Comparison of ENCODE assay signal across 21 cellular contexts in the genomic region with DNA sequence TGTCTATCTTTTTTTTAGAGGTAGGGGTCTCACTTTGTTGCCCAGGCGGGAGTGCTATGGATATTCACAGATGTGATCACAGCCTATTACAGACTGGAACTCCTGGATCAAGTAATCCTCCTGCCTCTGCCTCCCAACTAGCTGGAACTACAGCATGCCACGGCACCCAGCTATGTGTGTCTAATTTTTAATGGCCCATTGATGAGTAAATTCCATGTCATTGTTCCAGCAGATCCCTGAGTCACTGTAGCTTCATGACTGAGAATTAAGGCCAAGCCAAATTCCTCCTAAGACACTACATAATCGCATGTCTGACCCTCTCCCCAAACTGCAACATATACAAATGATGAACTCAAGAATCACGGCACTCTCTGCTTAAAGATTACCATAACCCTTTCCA.
A peak's percentile ranks its signal among the peaks of the same experiment; 100 is the strongest.
DNase-seq lines count a peak whose midpoint lies in the region; ATAC-seq, FAIRE-seq and TF ChIP-seq lines count a peak whose summit lies in the region.
"Had no signal": no experiment of that assay in that cellular context is flagged by ENCODE, and none has a peak within 500 bp of the region (broad histone marks: within the 10 kb centered on the region; RNA-seq: fewer than 3 reads in every experiment).

No MANE protein-coding gene starts in this region.

- no peaks in the 10 kb centered on the region for H4K20me1 ChIP-seq in SK-N-SH (ENCODE audit: insufficient read depth)

- H3K4me2 ChIP-seq in SK-N-SH: no peak overlapping the region

- no peaks in the 10 kb centered on the region for H3F3A ChIP-seq in SK-N-SH (replicated peaks; ENCODE audit: insufficient read depth)

- WGBS in SK-N-SH (ENCODE audit: low lambda C conversion rate): 63% methylated on average over 4 of the region's 4 CpGs

- H3K9me3 ChIP-seq in SK-N-SH: 0 out of 2 replicates have a peak, but pooled peaks cover 2% of the 10 kb centered on the region

- CTCF ChIA-PET in SK-N-SH (lab: Yijun Ruan, JAX): no interaction called here

- H3K9ac ChIP-seq in SK-N-SH: no peak overlapping the region

- intact Hi-C loops in head of caudate nucleus (cut with DNase I): no loop called here

- peaks cover 2 to 3% of the 10 kb centered on the region in 2 experiments; a peak in 2 of 4 replicates for H3K4me1 ChIP-seq in SK-N-SH (ENCODE audit: control insufficient read depth in 1 of 2, insufficient read depth in 2 of 2, low read depth in 1 of 2, low read length in 1 of 2)

- no peak overlapping the region for H3K27ac ChIP-seq in SK-N-SH (ENCODE audit: low read depth in 2 of 2, low read length in 1 of 2)
- H3K27ac ChIP-seq: 22Rv1 had no signal

- POLR2A ChIA-PET in SK-N-SH (lab: Yijun Ruan, JAX): no interaction called here

- H3K4me3 ChIP-seq in SK-N-SH (ENCODE audit: low read depth in 2 of 2, low read length in 1 of 2): no peak overlapping the region
- H3K4me3 ChIP-seq in epithelial cell of proximal tubule (ENCODE audit: low read depth, low read length): no peak overlapping the region

- H2AFZ ChIP-seq in SK-N-SH (ENCODE audit: low read depth): no peak overlapping the region

- TF ChIP-seq EP300 in SK-N-SH (IDR thresholded peaks at IDR 0.05; ENCODE audit: borderline replicate concordance in 1 of 2, low read depth in 1 of 2, low read length in 1 of 2): no peak

- TF ChIP-seq RAD21 in SK-N-SH (IDR thresholded peaks at IDR 0.05; ENCODE audit: low read length): no peak

- no peak for ATAC-seq in SK-N-SH treated with all-trans-retinoic acid at 6 μM for 48 hours
- no peak for ATAC-seq in GM18502 (IDR thresholded peaks at IDR 0.05; ENCODE audit: poor library complexity, unreplicated experiment)
- ATAC-seq: effector memory CD8-positive, alpha-beta T cell; naive thymus-derived CD8-positive, alpha-beta T cell; stimulated activated naive CD8-positive, alpha-beta T cell treated with anti-CD3 and anti-CD28 coated beads, Interleukin-15, Interleukin-2, amounts not matched to agents 100 U/mL and 50 U/mL, for 24 hours had no signal

- no peak for TF ChIP-seq CTCF in SK-N-SH (IDR thresholded peaks at IDR 0.05)
- no peak for TF ChIP-seq CTCF in epithelial cell of proximal tubule (conservative IDR thresholded peaks at IDR 0.05; ENCODE audit: low read depth, low read length)

- no peaks in the 10 kb centered on the region for H3K27me3 ChIP-seq in SK-N-SH (ENCODE audit: insufficient read depth)

- no peaks in the 10 kb centered on the region for H3K36me3 ChIP-seq in SK-N-SH (replicated peaks in 1 of 2; ENCODE audit: control insufficient read depth in 1 of 2, insufficient read depth in 2 of 2, low read length in 1 of 2)

- H3K79me2 ChIP-seq in SK-N-SH (ENCODE audit: insufficient read depth): no peaks in the 10 kb centered on the region

- DNase-seq in SK-N-SH (no peak), RCC 7860 (ENCODE audit: low spot score) (peak; percentile 77), epithelial cell of proximal tubule (ENCODE audit: low read depth) (peak; percentile 42), SKM-1 (lab: John Stamatoyannopoulos, UW; ENCODE audit: unreplicated experiment) (no peak), head of caudate nucleus (no peak), ureter (ENCODE audit: low spot score) (no peak)
- DNase-seq: activated naive CD8-positive, alpha-beta T cell treated with anti-CD3 and anti-CD28 coated beads for 36 hours; activated T-cell treated with anti-CD3 and anti-CD28 coated beads, Interleukin-2, amount 50 U/mL, for 48 hours; CD8-positive, alpha-beta memory T cell; effector memory CD8-positive, alpha-beta T cell; H9; immature natural killer cell; naive thymus-derived CD8-positive, alpha-beta T cell; NCI-H1694 treated with DMSO at 0.1 percent for 48 hours; NCI-H446; stimulated activated naive CD8-positive, alpha-beta T cell treated with anti-CD3 and anti-CD28 coated beads, Interleukin-15, Interleukin-2, amounts not matched to agents 100 U/mL and 50 U/mL, for 24 hours; trophoblast cell had no signal

- FAIRE-seq in RCC 7860 (lab: Jason Lieb, UNC): peak; percentile 86
- FAIRE-seq: HTR-8/SVneo had no signal

- no peaks in the 10 kb centered on the region for H3K9me2 ChIP-seq in SK-N-SH

TF ChIP-seq in SK-N-SH, 30 proteins besides CTCF, POLR2A, EP300 and RAD21:
- no peak for TF ChIP-seq ELF1 (IDR thresholded peaks at IDR 0.05)
- no peak for TF ChIP-seq SIN3A (IDR thresholded peaks at IDR 0.05; ENCODE audit: borderline replicate concordance, low read depth, low read length)
- TF ChIP-seq FOSL2 (IDR thresholded peaks at IDR 0.05; ENCODE audit: borderline replicate concordance, low read depth): peak; percentile 15; the same call in 1 of the 2 replicates
- no peak for TF ChIP-seq YY1 (IDR thresholded peaks at IDR 0.05; ENCODE audit: low read depth)
- TF ChIP-seq GATA2 (CRISPR knock-in tag; IDR thresholded peaks at IDR 0.05): no peak

TF ChIP-seq in SK-N-SH treated with all-trans-retinoic acid at 6 μM for 48 hours, 23 proteins besides CTCF, POLR2A, EP300 and RAD21 (continues in another document):
- no peak for TF ChIP-seq TCF4 (CRISPR knock-in tag; IDR thresholded peaks at IDR 0.05; ENCODE audit: borderline replicate concordance)
- TF ChIP-seq ZFP3 (CRISPR knock-in tag; IDR thresholded peaks at IDR 0.05): no peak
- TF ChIP-seq, protein P1, sequence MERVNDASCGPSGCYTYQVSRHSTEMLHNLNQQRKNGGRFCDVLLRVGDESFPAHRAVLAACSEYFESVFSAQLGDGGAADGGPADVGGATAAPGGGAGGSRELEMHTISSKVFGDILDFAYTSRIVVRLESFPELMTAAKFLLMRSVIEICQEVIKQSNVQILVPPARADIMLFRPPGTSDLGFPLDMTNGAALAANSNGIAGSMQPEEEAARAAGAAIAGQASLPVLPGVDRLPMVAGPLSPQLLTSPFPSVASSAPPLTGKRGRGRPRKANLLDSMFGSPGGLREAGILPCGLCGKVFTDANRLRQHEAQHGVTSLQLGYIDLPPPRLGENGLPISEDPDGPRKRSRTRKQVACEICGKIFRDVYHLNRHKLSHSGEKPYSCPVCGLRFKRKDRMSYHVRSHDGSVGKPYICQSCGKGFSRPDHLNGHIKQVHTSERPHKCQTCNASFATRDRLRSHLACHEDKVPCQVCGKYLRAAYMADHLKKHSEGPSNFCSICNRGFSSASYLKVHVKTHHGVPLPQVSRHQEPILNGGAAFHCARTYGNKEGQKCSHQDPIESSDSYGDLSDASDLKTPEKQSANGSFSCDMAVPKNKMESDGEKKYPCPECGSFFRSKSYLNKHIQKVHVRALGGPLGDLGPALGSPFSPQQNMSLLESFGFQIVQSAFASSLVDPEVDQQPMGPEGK (CRISPR knock-in tag; IDR thresholded peaks at IDR 0.05; ENCODE audit: borderline replicate concordance): no peak
- TF ChIP-seq BACH2 (CRISPR knock-in tag; IDR thresholded peaks at IDR 0.05; ENCODE audit: borderline replicate concordance): no peak
- TF ChIP-seq GLIS3 (CRISPR knock-in tag; IDR thresholded peaks at IDR 0.05): no peak
- TF ChIP-seq, protein P2, sequence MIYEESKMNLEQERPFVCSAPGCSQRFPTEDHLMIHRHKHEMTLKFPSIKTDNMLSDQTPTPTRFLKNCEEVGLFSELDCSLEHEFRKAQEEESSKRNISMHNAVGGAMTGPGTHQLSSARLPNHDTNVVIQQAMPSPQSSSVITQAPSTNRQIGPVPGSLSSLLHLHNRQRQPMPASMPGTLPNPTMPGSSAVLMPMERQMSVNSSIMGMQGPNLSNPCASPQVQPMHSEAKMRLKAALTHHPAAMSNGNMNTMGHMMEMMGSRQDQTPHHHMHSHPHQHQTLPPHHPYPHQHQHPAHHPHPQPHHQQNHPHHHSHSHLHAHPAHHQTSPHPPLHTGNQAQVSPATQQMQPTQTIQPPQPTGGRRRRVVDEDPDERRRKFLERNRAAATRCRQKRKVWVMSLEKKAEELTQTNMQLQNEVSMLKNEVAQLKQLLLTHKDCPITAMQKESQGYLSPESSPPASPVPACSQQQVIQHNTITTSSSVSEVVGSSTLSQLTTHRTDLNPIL (CRISPR knock-in tag; IDR thresholded peaks at IDR 0.05; ENCODE audit: low read depth): no peak
- TF ChIP-seq ZNF565 (CRISPR knock-in tag; conservative IDR thresholded peaks at IDR 0.05; ENCODE audit: low read depth): no peak
- TF ChIP-seq TOX (CRISPR knock-in tag; IDR thresholded peaks at IDR 0.05; ENCODE audit: borderline replicate concordance): no peak
- TF ChIP-seq ISL1 (CRISPR knock-in tag; IDR thresholded peaks at IDR 0.05): no peak
- TF ChIP-seq, protein P3, sequence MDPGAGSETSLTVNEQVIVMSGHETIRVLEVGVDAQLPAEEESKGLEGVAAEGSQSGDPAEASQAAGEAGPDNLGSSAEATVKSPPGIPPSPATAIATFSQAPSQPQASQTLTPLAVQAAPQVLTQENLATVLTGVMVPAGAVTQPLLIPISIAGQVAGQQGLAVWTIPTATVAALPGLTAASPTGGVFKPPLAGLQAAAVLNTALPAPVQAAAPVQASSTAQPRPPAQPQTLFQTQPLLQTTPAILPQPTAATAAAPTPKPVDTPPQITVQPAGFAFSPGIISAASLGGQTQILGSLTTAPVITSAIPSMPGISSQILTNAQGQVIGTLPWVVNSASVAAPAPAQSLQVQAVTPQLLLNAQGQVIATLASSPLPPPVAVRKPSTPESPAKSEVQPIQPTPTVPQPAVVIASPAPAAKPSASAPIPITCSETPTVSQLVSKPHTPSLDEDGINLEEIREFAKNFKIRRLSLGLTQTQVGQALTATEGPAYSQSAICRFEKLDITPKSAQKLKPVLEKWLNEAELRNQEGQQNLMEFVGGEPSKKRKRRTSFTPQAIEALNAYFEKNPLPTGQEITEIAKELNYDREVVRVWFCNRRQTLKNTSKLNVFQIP (CRISPR knock-in tag; IDR thresholded peaks at IDR 0.05; ENCODE audit: borderline replicate concordance, low read depth): no peak
- TF ChIP-seq CSDC2 (CRISPR knock-in tag; IDR thresholded peaks at IDR 0.05): no peak
- TF ChIP-seq PPARA (CRISPR knock-in tag; IDR thresholded peaks at IDR 0.05; ENCODE audit: borderline replicate concordance): no peak
- no peak for TF ChIP-seq ZNF8 (CRISPR knock-in tag; IDR thresholded peaks at IDR 0.05)
- no peak for TF ChIP-seq OSR1 (CRISPR knock-in tag; IDR thresholded peaks at IDR 0.05)
- TF ChIP-seq ESRRG (CRISPR knock-in tag; IDR thresholded peaks at IDR 0.05): no peak

Comparison
In these comparisons a context has a peak if more than half of its experiments do, and no peak if none do; other contexts are left out.
1. DNase-seq: peak in RCC 7860 (single experiment) and epithelial cell of proximal tubule (single experiment); none in SK-N-SH (single experiment), SKM-1 (single experiment), head of caudate nucleus (0 of 42) and ureter (single experiment).